1 cellular context compared by ENCODE assay signal in the genomic region with DNA sequence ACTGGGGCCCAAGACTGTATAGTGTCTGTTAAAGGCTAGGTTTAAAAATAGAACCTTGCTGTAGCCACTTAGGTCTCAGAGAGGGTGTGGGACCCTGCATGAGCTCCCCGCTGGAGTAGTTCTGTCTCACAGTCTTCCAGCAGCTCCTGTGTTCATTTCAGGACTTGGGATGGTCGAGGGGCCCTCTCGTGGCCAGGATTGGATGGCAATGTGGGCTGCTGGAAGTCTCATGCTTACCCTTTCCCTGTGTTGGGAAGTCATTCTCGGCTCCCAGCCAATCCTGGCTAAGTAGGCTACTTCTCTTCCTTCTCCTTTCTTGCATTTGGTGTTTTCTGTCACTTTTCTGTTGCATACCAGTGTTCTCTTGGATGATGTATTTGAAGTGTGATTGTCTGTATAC.
TF ChIP-seq lines count a peak whose summit lies in the region.

No MANE protein-coding gene starts in this region.

TF ChIP-seq in HepG2, 621 proteins besides CTCF, POLR2A, EP300 and RAD21 (continued from another document):
- TF ChIP-seq, protein P1, sequence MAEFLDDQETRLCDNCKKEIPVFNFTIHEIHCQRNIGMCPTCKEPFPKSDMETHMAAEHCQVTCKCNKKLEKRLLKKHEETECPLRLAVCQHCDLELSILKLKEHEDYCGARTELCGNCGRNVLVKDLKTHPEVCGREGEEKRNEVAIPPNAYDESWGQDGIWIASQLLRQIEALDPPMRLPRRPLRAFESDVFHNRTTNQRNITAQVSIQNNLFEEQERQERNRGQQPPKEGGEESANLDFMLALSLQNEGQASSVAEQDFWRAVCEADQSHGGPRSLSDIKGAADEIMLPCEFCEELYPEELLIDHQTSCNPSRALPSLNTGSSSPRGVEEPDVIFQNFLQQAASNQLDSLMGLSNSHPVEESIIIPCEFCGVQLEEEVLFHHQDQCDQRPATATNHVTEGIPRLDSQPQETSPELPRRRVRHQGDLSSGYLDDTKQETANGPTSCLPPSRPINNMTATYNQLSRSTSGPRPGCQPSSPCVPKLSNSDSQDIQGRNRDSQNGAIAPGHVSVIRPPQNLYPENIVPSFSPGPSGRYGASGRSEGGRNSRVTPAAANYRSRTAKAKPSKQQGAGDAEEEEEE (CRISPR knock-in tag; IDR thresholded peaks at IDR 0.05; ENCODE audit: borderline replicate concordance) = no peak
- no peak for TF ChIP-seq CREM (IDR thresholded peaks at IDR 0.05)
- TF ChIP-seq CREM (CRISPR knock-in tag; IDR thresholded peaks at IDR 0.05) = no peak
- TF ChIP-seq, protein P2, sequence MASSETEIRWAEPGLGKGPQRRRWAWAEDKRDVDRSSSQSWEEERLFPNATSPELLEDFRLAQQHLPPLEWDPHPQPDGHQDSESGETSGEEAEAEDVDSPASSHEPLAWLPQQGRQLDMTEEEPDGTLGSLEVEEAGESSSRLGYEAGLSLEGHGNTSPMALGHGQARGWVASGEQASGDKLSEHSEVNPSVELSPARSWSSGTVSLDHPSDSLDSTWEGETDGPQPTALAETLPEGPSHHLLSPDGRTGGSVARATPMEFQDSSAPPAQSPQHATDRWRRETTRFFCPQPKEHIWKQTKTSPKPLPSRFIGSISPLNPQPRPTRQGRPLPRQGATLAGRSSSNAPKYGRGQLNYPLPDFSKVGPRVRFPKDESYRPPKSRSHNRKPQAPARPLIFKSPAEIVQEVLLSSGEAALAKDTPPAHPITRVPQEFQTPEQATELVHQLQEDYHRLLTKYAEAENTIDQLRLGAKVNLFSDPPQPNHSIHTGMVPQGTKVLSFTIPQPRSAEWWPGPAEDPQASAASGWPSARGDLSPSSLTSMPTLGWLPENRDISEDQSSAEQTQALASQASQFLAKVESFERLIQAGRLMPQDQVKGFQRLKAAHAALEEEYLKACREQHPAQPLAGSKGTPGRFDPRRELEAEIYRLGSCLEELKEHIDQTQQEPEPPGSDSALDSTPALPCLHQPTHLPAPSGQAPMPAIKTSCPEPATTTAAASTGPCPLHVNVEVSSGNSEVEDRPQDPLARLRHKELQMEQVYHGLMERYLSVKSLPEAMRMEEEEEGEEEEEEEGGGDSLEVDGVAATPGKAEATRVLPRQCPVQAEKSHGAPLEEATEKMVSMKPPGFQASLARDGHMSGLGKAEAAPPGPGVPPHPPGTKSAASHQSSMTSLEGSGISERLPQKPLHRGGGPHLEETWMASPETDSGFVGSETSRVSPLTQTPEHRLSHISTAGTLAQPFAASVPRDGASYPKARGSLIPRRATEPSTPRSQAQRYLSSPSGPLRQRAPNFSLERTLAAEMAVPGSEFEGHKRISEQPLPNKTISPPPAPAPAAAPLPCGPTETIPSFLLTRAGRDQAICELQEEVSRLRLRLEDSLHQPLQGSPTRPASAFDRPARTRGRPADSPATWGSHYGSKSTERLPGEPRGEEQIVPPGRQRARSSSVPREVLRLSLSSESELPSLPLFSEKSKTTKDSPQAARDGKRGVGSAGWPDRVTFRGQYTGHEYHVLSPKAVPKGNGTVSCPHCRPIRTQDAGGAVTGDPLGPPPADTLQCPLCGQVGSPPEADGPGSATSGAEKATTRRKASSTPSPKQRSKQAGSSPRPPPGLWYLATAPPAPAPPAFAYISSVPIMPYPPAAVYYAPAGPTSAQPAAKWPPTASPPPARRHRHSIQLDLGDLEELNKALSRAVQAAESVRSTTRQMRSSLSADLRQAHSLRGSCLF (CRISPR knock-in tag; IDR thresholded peaks at IDR 0.05; ENCODE audit: borderline replicate concordance) = no peak
- no peak for TF ChIP-seq ARNTL (CRISPR knock-in tag; IDR thresholded peaks at IDR 0.05)
- TF ChIP-seq, protein P3, sequence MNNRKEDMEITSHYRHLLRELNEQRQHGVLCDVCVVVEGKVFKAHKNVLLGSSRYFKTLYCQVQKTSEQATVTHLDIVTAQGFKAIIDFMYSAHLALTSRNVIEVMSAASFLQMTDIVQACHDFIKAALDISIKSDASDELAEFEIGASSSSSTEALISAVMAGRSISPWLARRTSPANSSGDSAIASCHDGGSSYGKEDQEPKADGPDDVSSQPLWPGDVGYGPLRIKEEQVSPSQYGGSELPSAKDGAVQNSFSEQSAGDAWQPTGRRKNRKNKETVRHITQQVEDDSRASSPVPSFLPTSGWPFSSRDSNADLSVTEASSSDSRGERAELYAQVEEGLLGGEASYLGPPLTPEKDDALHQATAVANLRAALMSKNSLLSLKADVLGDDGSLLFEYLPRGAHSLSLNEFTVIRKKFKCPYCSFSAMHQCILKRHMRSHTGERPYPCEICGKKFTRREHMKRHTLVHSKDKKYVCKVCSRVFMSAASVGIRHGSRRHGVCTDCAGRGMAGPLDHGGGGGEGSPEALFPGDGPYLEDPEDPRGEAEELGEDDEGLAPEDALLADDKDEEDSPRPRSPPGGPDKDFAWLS (CRISPR knock-in tag; IDR thresholded peaks at IDR 0.05; ENCODE audit: borderline replicate concordance) = no peak
- no peak for TF ChIP-seq MEIS2 (CRISPR knock-in tag; IDR thresholded peaks at IDR 0.05)
- peak; percentile 56 for TF ChIP-seq STAG1 (CRISPR knock-in tag; IDR thresholded peaks at IDR 0.05)
- TF ChIP-seq NR3C1 (CRISPR knock-in tag; IDR thresholded peaks at IDR 0.05) = no peak
- TF ChIP-seq ZNF616 (CRISPR knock-in tag; IDR thresholded peaks at IDR 0.05; ENCODE audit: low read depth) = peak; percentile 95
- TF ChIP-seq SIX1 (CRISPR knock-in tag; IDR thresholded peaks at IDR 0.05; ENCODE audit: borderline replicate concordance) = no peak
- peak; percentile 28; the same call in 1 of the 2 replicates for TF ChIP-seq SMC3 (IDR thresholded peaks at IDR 0.05; ENCODE audit: low read length)
- TF ChIP-seq XRCC5 (optimal IDR thresholded peaks at IDR 0.05; ENCODE audit: low read length) = peak; percentile 24
- no peak for TF ChIP-seq ZNF12 (CRISPR knock-in tag; IDR thresholded peaks at IDR 0.05)
- TF ChIP-seq ARNT (IDR thresholded peaks at IDR 0.05) = no peak
- no peak for TF ChIP-seq ZNF337 (CRISPR knock-in tag; IDR thresholded peaks at IDR 0.05; ENCODE audit: borderline replicate concordance, low read depth)
- TF ChIP-seq, protein P4, sequence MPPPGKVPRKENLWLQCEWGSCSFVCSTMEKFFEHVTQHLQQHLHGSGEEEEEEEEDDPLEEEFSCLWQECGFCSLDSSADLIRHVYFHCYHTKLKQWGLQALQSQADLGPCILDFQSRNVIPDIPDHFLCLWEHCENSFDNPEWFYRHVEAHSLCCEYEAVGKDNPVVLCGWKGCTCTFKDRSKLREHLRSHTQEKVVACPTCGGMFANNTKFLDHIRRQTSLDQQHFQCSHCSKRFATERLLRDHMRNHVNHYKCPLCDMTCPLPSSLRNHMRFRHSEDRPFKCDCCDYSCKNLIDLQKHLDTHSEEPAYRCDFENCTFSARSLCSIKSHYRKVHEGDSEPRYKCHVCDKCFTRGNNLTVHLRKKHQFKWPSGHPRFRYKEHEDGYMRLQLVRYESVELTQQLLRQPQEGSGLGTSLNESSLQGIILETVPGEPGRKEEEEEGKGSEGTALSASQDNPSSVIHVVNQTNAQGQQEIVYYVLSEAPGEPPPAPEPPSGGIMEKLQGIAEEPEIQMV (CRISPR knock-in tag; IDR thresholded peaks at IDR 0.05; ENCODE audit: low read depth) = no peak
- no peak for TF ChIP-seq ZNF335 (CRISPR knock-in tag; IDR thresholded peaks at IDR 0.05)
- no peak for TF ChIP-seq SRSF1 (optimal IDR thresholded peaks at IDR 0.05; ENCODE audit: low read depth, low read length)
- TF ChIP-seq, protein P5, sequence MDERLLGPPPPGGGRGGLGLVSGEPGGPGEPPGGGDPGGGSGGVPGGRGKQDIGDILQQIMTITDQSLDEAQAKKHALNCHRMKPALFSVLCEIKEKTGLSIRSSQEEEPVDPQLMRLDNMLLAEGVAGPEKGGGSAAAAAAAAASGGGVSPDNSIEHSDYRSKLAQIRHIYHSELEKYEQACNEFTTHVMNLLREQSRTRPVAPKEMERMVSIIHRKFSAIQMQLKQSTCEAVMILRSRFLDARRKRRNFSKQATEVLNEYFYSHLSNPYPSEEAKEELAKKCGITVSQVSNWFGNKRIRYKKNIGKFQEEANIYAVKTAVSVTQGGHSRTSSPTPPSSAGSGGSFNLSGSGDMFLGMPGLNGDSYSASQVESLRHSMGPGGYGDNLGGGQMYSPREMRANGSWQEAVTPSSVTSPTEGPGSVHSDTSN (CRISPR knock-in tag; IDR thresholded peaks at IDR 0.05) = no peak
